8 cellular contexts compared by ENCODE assay signal in the genomic region with DNA sequence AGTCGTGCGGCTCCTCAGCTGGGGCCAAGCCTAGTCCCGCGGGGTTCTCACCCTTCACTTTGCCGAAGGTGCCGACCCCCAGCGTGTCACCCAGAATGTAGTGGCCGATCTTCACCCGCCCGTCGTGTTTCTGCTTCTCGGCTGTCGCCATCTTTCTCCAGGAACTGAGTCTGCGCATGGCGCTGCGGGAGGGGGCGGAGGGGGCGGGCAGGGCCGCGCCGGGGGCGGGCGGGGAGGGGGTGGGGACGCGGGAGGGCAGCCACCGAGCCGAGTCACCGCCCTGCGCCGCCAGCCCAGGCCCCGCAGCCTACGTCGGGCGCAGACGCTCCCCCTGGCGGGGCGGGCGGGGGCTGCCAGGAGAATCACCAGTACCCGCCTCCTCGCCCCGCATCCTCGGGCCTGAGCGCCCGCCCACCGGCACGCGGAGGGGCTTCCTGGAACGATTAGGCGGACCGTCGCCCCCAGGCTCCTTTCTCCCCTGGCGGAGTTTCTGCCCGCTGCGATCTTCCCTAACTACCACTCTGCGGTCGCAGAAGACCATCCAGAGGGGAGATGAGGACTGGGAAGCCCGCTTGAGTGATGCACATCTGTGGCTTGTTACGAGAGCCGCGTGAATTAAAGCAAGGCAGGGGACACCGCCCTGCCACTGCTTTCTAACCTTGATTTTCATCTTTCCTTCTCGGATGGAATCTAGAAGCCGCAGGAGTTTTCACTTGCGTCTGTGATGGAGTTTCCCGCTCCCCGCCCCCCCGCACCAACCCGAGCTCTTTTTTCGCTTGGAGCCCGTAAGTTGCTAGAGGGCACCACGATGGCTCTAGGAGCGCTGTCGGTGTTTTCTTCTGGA. TPM values are rescaled to one million over a fixed set of nuclear protein-coding genes. Genes with fewer than 3 reads are reported as not detected.
A peak's percentile ranks its signal among the peaks of the same experiment; 100 is the strongest.
DNase-seq lines count a peak whose midpoint lies in the region; ATAC-seq, FAIRE-seq and TF ChIP-seq lines count a peak whose summit lies in the region.

A gene (minus strand): TSS at position 363 of the 844 bp plus-strand sequence. CDS start 185 bp downstream, at position 178.

- peak; percentile 46 for TF ChIP-seq RAD21 in IMR-90 (IDR thresholded peaks at IDR 0.05; ENCODE audit: low read length)

- peak; percentile 95 for ATAC-seq in GM21529 (IDR thresholded peaks at IDR 0.05; ENCODE audit: unreplicated experiment)
- peak; percentile 93 for ATAC-seq in IMR-90 (ENCODE audit: low read depth)

- H3K36me3 ChIP-seq in IMR-90 (ENCODE audit: control insufficient read depth, insufficient read depth, low read length) (peaks cover 2% of the 10 kb centered on the region), OCI-LY3 (replicated peaks; ENCODE audit: low read depth, low read length) (no peaks in the 10 kb centered on the region), endothelial cell of umbilical vein (ENCODE audit: control insufficient read depth in 2 of 2, extremely low read depth in 1 of 2, insufficient read depth in 2 of 2, low read length in 2 of 2) (no peaks in the 10 kb centered on the region)

- H3K14ac ChIP-seq in IMR-90 (replicated peaks; ENCODE audit: low read depth, low read length) = peak within 1 kb of the TSS; percentile 98

- H3K79me2 ChIP-seq in OCI-LY3 (ENCODE audit: low read length) = peaks cover 43% of the 10 kb centered on the region
- H3K79me2 ChIP-seq in endothelial cell of umbilical vein (ENCODE audit: control insufficient read depth, insufficient read depth, low read length) = peaks cover 43% of the 10 kb centered on the region

- DNase-seq in DMS153 (lab: John Stamatoyannopoulos, UW) = peak; percentile 82
- DNase-seq in IMR-90 = peak; percentile 83
- peak; percentile 91 for DNase-seq in activated CD8-positive, alpha-beta memory T cell treated with anti-CD3 and anti-CD28 coated beads, Interleukin-2, amount 50 U/mL, for 48 hours
- peak; percentile 86 for DNase-seq in endothelial cell of umbilical vein (ENCODE audit: low read depth, low spot score)
- peak; percentile 71 for DNase-seq in middle frontal gyrus (ENCODE audit: extremely low spot score, low spot score)
- DNase-seq in stimulated activated CD8-positive, alpha-beta memory T cell treated with anti-CD3 and anti-CD28 coated beads, Interleukin-2, amount 100 ng/mL, for 48 hours (ENCODE audit: low read depth in 2 of 2) = peak; percentile 77 to 84

- peak within 1 kb of the TSS; percentile 86 for H2BK120ac ChIP-seq in IMR-90 (ENCODE audit: low read depth, low read length)

- peak; percentile 44 for FAIRE-seq in endothelial cell of umbilical vein (lab: Jason Lieb, UNC)

- peaks cover 0 to 30% of the 10 kb centered on the region in 2 experiments; a peak in 2 of 4 replicates for H3K79me1 ChIP-seq in IMR-90 (ENCODE audit: low read depth in 1 of 2, low read length in 2 of 2)

- H3K18ac ChIP-seq in IMR-90 (ENCODE audit: low read depth, low read length) = peak within 1 kb of the TSS; percentile 95

- peak within 1 kb of the TSS; percentile 92 for H2BK20ac ChIP-seq in IMR-90 (ENCODE audit: low read depth, low read length)

- H3K4me2 ChIP-seq in IMR-90 (ENCODE audit: low read depth, low read length) = peak within 1 kb of the TSS; percentile 96
- H3K4me2 ChIP-seq in OCI-LY3 (ENCODE audit: low read length) = peak within 1 kb of the TSS; percentile 94
- H3K4me2 ChIP-seq in endothelial cell of umbilical vein (ENCODE audit: insufficient read depth, low read length) = peak within 1 kb of the TSS; percentile 96

- H3K9me3 ChIP-seq in IMR-90 (ENCODE audit: control insufficient read depth, insufficient read depth, low read length) (no peaks in the 10 kb centered on the region), OCI-LY3 (ENCODE audit: insufficient read depth, low read length) (no peaks in the 10 kb centered on the region), endothelial cell of umbilical vein (replicated peaks; ENCODE audit: control insufficient read depth, insufficient read depth, low read length) (no peaks in the 10 kb centered on the region)

- peaks cover 3% of the 10 kb centered on the region; the same call in 1 of the 2 replicates for H3K9me1 ChIP-seq in IMR-90 (ENCODE audit: insufficient read depth, low read length)
- H3K9me1 ChIP-seq in endothelial cell of umbilical vein (replicated peaks; ENCODE audit: control insufficient read depth, extremely low read depth, insufficient read depth, low read length) = no peaks in the 10 kb centered on the region

- intact Hi-C loops in IMR-90 (cut with micrococcal nuclease) = no loop called here
- intact Hi-C loops in endothelial cell of umbilical vein (cut with micrococcal nuclease) = loop anchor here (1.0 kb wide), 2 partner anchors 37 to 43 kb away; a partner anchor contains a TSS

- BruUV-seq in IMR-90 (replicated peaks; lab: Mats Ljungman, UMichigan) (TSS peak; percentile 95), endothelial cell of umbilical vein (replicated peaks; lab: Mats Ljungman, UMichigan) (TSS peak; percentile 86)

- CTCF ChIA-PET in IMR-90 (lab: Yijun Ruan, JAX) (interaction anchor here (0.6 to 1.2 kb wide), 4 partner anchors 10 to 49 kb away, joined by 3 to 5 read pairs (median 3); no protein-coding TSS in a partner anchor), endothelial cell of umbilical vein (lab: Charles Lee) (interaction anchor here (0.6 to 1.5 kb wide), 16 partner anchors 9 to 621 kb away, joined by 3 to 7 read pairs (median 3); a partner anchor contains a TSS)

- WGBS in IMR-90 (ENCODE audit: extremely low coverage in 2 of 2, insufficient read length in 1 of 2), 2 experiments = 0% methylated on average over 11 of the region's 73 CpGs; no CpG with 5 or more reads in 1 of the 2 experiments

- H4K8ac ChIP-seq in IMR-90 (ENCODE audit: low read depth in 2 of 2, low read length in 2 of 2) = peak within 1 kb of the TSS; percentile 66 to 97

- H3K4me1 ChIP-seq in IMR-90 (ENCODE audit: control insufficient read depth, insufficient read depth, low read length) = peaks cover 2% of the 10 kb centered on the region; the same call in 1 of the 2 replicates
- H3K4me1 ChIP-seq in OCI-LY3 (ENCODE audit: low read length) = peaks cover 12% of the 10 kb centered on the region
- H3K4me1 ChIP-seq in endothelial cell of umbilical vein (ENCODE audit: control insufficient read depth, extremely low read depth, insufficient read depth, low read length) = peaks cover 19% of the 10 kb centered on the region

- TF ChIP-seq POLR2A in IMR-90 (IDR thresholded peaks at IDR 0.05; ENCODE audit: low read depth, low read length) = peak; percentile 74; the same call in 1 of the 2 replicates
- peak; percentile 93 for TF ChIP-seq POLR2A in endothelial cell of umbilical vein (IDR thresholded peaks at IDR 0.05; ENCODE audit: low read depth, low read length)

- peak within 1 kb of the TSS; percentile 90 for H2AK9ac ChIP-seq in IMR-90 (replicated peaks; ENCODE audit: low read depth, low read length, poor library complexity)

- dilution Hi-C loops in IMR-90 (cut with HindIII; ENCODE audit: low sequenced_read_pairs, unreplicated experiment) (no loop called here), endothelial cell of umbilical vein (cut with MboI; ENCODE audit: extremely low pct_ligation_motif_present, low sequenced_read_pairs) (no loop called here)

- H3K27ac ChIP-seq in IMR-90 (ENCODE audit: insufficient read depth, low read length) = peak within 1 kb of the TSS; percentile 100
- H3K27ac ChIP-seq in OCI-LY3 (ENCODE audit: low read length) = peak within 1 kb of the TSS; percentile 63
- peak within 1 kb of the TSS; percentile 93 for H3K27ac ChIP-seq in endothelial cell of umbilical vein (ENCODE audit: insufficient read depth, low read depth, low read length)

- TF ChIP-seq CTCF in IMR-90 (conservative IDR thresholded peaks at IDR 0.05; ENCODE audit: low read depth, low read length) = peak; percentile 73
- TF ChIP-seq CTCF in OCI-LY3 (IDR thresholded peaks at IDR 0.05; ENCODE audit: low read depth, low read length) = peak; percentile 24; the same call in 1 of the 2 replicates
- TF ChIP-seq CTCF in endothelial cell of umbilical vein (IDR thresholded peaks at IDR 0.05; ENCODE audit: extremely low read depth in 1 of 2, insufficient read depth in 1 of 2, low read depth in 1 of 2, low read length in 2 of 2) = peak; percentile 42 to 74

- peaks cover 40% of the 10 kb centered on the region for H4K20me1 ChIP-seq in IMR-90 (ENCODE audit: insufficient read depth, low read length)
- H4K20me1 ChIP-seq in OCI-LY3 (ENCODE audit: insufficient read depth, low read length) = peaks cover 6% of the 10 kb centered on the region; the same call in 1 of the 2 replicates
- H4K20me1 ChIP-seq in endothelial cell of umbilical vein (replicated peaks; ENCODE audit: control insufficient read depth, extremely low read depth, insufficient read depth, low read length) = no peaks in the 10 kb centered on the region

- H3K4ac ChIP-seq in IMR-90 (ENCODE audit: low read depth, low read length) = peak within 1 kb of the TSS; percentile 96

- H3K23ac ChIP-seq in IMR-90 (ENCODE audit: low read depth, low read length) = peak within 1 kb of the TSS; percentile 99

- H3K56ac ChIP-seq in IMR-90 (ENCODE audit: extremely low read depth, insufficient read depth, low read length) = peak within 1 kb of the TSS; percentile 97

- H2AK5ac ChIP-seq in IMR-90 (ENCODE audit: low read depth, low read length) = peak within 1 kb of the TSS; percentile 80

- peak within 1 kb of the TSS; percentile 64; the same call in 1 of the 3 replicates for H2BK15ac ChIP-seq in IMR-90 (ENCODE audit: low read depth, low read length)

- peak within 1 kb of the TSS; percentile 89 for H4K5ac ChIP-seq in IMR-90 (ENCODE audit: low read depth, low read length)

- peak within 1 kb of the TSS; percentile 100 for H3K9ac ChIP-seq in IMR-90 (ENCODE audit: low read depth, low read length)
- peak within 1 kb of the TSS; percentile 83 for H3K9ac ChIP-seq in OCI-LY3 (ENCODE audit: low read length)
- peak within 1 kb of the TSS; percentile 96 for H3K9ac ChIP-seq in endothelial cell of umbilical vein (replicated peaks; ENCODE audit: extremely low read depth, insufficient read depth, low read length)

- peak within 1 kb of the TSS; percentile 98 for H3K4me3 ChIP-seq in IMR-90 (ENCODE audit: insufficient read depth, low read depth, low read length)
- H3K4me3 ChIP-seq in OCI-LY3 (ENCODE audit: low read length) = peak within 1 kb of the TSS; percentile 96
- peak within 1 kb of the TSS; percentile 89 to 96 (median 94) for H3K4me3 ChIP-seq in endothelial cell of umbilical vein (replicated peaks in 1 of 3; ENCODE audit: insufficient read depth in 1 of 3, low read depth in 1 of 3, low read length in 3 of 3)

- peak within 1 kb of the TSS; percentile 87 for H4K91ac ChIP-seq in IMR-90 (ENCODE audit: insufficient read depth, low read depth, low read length)

- H2AFZ ChIP-seq in IMR-90 (replicated peaks; ENCODE audit: low read length, poor library complexity) (peak within 1 kb of the TSS; percentile 97), OCI-LY3 (ENCODE audit: low read depth, low read length) (peak within 1 kb of the TSS; percentile 100), endothelial cell of umbilical vein (ENCODE audit: low read depth, low read length) (peak within 1 kb of the TSS; percentile 100)

- H2BK5ac ChIP-seq in IMR-90 (ENCODE audit: low read depth, low read length, poor library complexity, severe bottlenecking) = peak within 1 kb of the TSS; percentile 93

- POLR2A ChIA-PET in IMR-90 (lab: Charles Lee; ENCODE audit: unreplicated experiment) (interaction anchor here (0.6 to 0.8 kb wide), 4 partner anchors 43 to 847 kb away, joined by 3 to 28 read pairs (median 6); a partner anchor contains a TSS), endothelial cell of umbilical vein (lab: Charles Lee) (interaction anchor here (0.6 to 0.7 kb wide), 4 partner anchors 29 to 465 kb away, joined by 3 to 6 read pairs (median 4); no protein-coding TSS in a partner anchor)

- in situ Hi-C loops in IMR-90 (cut with MboI; ENCODE audit: low sequenced_read_pairs) = no loop called here

- no peaks in the 10 kb centered on the region for H3K27me3 ChIP-seq in IMR-90 (ENCODE audit: control insufficient read depth, insufficient read depth, low read length)
- H3K27me3 ChIP-seq in OCI-LY3 (ENCODE audit: low read depth, low read length) = no peaks in the 10 kb centered on the region
- H3K27me3 ChIP-seq in endothelial cell of umbilical vein (ENCODE audit: control insufficient read depth in 2 of 2, insufficient read depth in 2 of 2, low read length in 2 of 2) = no peaks in the 10 kb centered on the region

RNA-seq across cellular contexts. Expression of the gene that starts here (rescaled TPM):
- total RNA-seq in IMR-90 (2012; rRNA removed) (94.1 and 129 TPM in 2 replicates), endothelial cell of umbilical vein (83.5 and 97.2 TPM in 2 replicates)
- polyA plus RNA-seq in IMR-90 (2012; rRNA removed) (38.9 and 47.7 TPM in 2 replicates), endothelial cell of umbilical vein (25.5 and 37.0 TPM in 2 replicates)
- 5.5 and 8.8 TPM in 2 replicates for polyA plus RNA-seq in IMR-90 (2012; cell fraction: cytosol; rRNA removed)
- polyA plus RNA-seq in IMR-90 (2012; cell fraction: nucleus; rRNA removed; ENCODE audit: low replicate concordance) = 25.9 and 134 TPM in 2 replicates
- 24.9 and 30.5 TPM in 2 replicates for polyA plus RNA-seq in endothelial cell of umbilical vein (2011; cell fraction: cytosol; rRNA removed)
- 163 and 208 TPM in 2 replicates for polyA plus RNA-seq in endothelial cell of umbilical vein (2011; cell fraction: nucleus; rRNA removed)
- polyA plus RNA-seq in endothelial cell of umbilical vein (2012) = 45.4 and 73.0 TPM in 2 replicates
- polyA minus RNA-seq in endothelial cell of umbilical vein = 52.0 and 52.3 TPM in 2 replicates
- polyA minus RNA-seq in endothelial cell of umbilical vein (2011; cell fraction: cytosol; rRNA and poly(A)+ RNA removed) = 48.2 TPM
- 82.1 and 109 TPM in 2 replicates for polyA minus RNA-seq in endothelial cell of umbilical vein (2011; cell fraction: nucleus; rRNA and poly(A)+ RNA removed)

Comparison
In these comparisons a context has a peak if more than half of its experiments do, and no peak if none do; other contexts are left out.
1. Peak in every context shown above with its lines: DNase-seq, ATAC-seq, H3K4me3 ChIP-seq and H3K27ac ChIP-seq.